ENCODE assay signal across 10 cellular contexts in genomic region chr14:104568620-104569019, GRCh38. TPM values are rescaled to one million over a fixed set of nuclear protein-coding genes. Genes with fewer than 3 reads are reported as not detected.
"Had no signal": no experiment of that assay in that cellular context is flagged by ENCODE, and none has a peak within 500 bp of the region (broad histone marks: within the 10 kb centered on the region; RNA-seq: fewer than 3 reads in every experiment).

No MANE protein-coding gene starts in this region.

- H2AFZ ChIP-seq: GM23338 had no signal

- FAIRE-seq: HTR-8/SVneo had no signal

- H3K4me1 ChIP-seq: HAP-1 had no signal

- H3K4me2 ChIP-seq: GM23338 had no signal

- H3K9me3 ChIP-seq: HAP-1 had no signal

- H3K36me3 ChIP-seq: HAP-1 had no signal

- DNase-seq: H7, HFFc6, KG1 had no signal

- ATAC-seq: GM23338, HCT116 had no signal

- H3K4me3 ChIP-seq: GM23338, HAP-1 had no signal

RNA-seq across cellular contexts. Expression of gene C14orf180, which starts 10.9 kb away (rescaled TPM):
- total RNA-seq: GM23338, H4, H7, HFFc6 had no signal
- polyA plus RNA-seq: GM23338, IgD-negative memory B cell had no signal

RNA-seq across cellular contexts. Expression of gene TMEM179, which starts 36.0 kb away (rescaled TPM):
- total RNA-seq: H4, HFFc6, HT-29 had no signal
- polyA plus RNA-seq: IgD-negative memory B cell had no signal
